Comparison of ENCODE assay signal across 15 cellular contexts in genomic region chr17:56831364-56832095, GRCh38. TPM values are rescaled to one million over a fixed set of nuclear protein-coding genes. Genes with fewer than 3 reads are reported as not detected.
DNase-seq lines count a peak whose midpoint lies in the region; ATAC-seq and TF ChIP-seq lines count a peak whose summit lies in the region.
"Had no signal": no experiment of that assay in that cellular context is flagged by ENCODE, and none has a peak within 500 bp of the region (broad histone marks: within the 10 kb centered on the region; RNA-seq: fewer than 3 reads in every experiment).

No MANE protein-coding gene starts in this region.

- DNase-seq in activated naive CD8-positive, alpha-beta T cell treated with anti-CD3 and anti-CD28 coated beads for 36 hours, result no peak
- no peak for DNase-seq in activated naive CD8-positive, alpha-beta T cell treated with anti-CD3 and anti-CD28 coated beads, Interleukin-2, amount 10 ng/mL, durations not matched to agents 7 days and 5 days
- DNase-seq in renal cortical epithelial cell (ENCODE audit: low read depth), result peak; percentile 12
- DNase-seq in MM.1S, result no peak
- DNase-seq in posterior cingulate gyrus, result no peak
- DNase-seq: BE2C, colonic mucosa, DMS79 treated with DMSO at 0.1 percent for 48 hours, gastrocnemius medialis, lower lobe of right lung, MV-4-11, NCI-H2029 treated with DMSO at 0.1 percent for 48 hours had no signal

- H3K4me1 Mint-ChIP-seq in activated naive CD8-positive, alpha-beta T cell (ENCODE audit: low read depth), result peaks cover 48% of the 10 kb centered on the region
- H3K4me1 Mint-ChIP-seq in activated naive CD8-positive, alpha-beta T cell treated with anti-CD3 and anti-CD28 coated beads for 36 hours, result peaks cover 34% of the 10 kb centered on the region
- H3K4me1 Mint-ChIP-seq in IgD-negative memory B cell, result peaks cover 27 to 32% (median 27%) of the 10 kb centered on the region in 3 donors
- peaks cover 29% of the 10 kb centered on the region for H3K4me1 Mint-ChIP-seq in activated naive CD8-positive, alpha-beta T cell treated with anti-CD3 and anti-CD28 coated beads, Interleukin-2, amount 10 ng/mL, durations not matched to agents 7 days and 5 days

- H3K9me2 ChIP-seq in MM.1S (replicated peaks; ENCODE audit: insufficient read depth, low read length), result no peaks in the 10 kb centered on the region

- H3K9me3 ChIP-seq in MM.1S (replicated peaks; ENCODE audit: insufficient read depth, low read length), result no peaks in the 10 kb centered on the region
- H3K9me3 ChIP-seq: colonic mucosa, gastrocnemius medialis, lower lobe of right lung had no signal

- intact Hi-C loops in posterior cingulate gyrus (cut with DNase I), result loop anchor here (5.0 kb wide), 1 partner anchor 131 kb away; the partner anchor contains the start of gene COIL

- no peaks in the 10 kb centered on the region for H3K9me3 Mint-ChIP-seq in activated naive CD8-positive, alpha-beta T cell (ENCODE audit: low read depth)
- H3K9me3 Mint-ChIP-seq in activated naive CD8-positive, alpha-beta T cell treated with anti-CD3 and anti-CD28 coated beads for 36 hours, result no peaks in the 10 kb centered on the region
- no peaks in the 10 kb centered on the region for H3K9me3 Mint-ChIP-seq in IgD-negative memory B cell
- H3K9me3 Mint-ChIP-seq in activated naive CD8-positive, alpha-beta T cell treated with anti-CD3 and anti-CD28 coated beads, Interleukin-2, amount 10 ng/mL, durations not matched to agents 7 days and 5 days, result no peaks in the 10 kb centered on the region

- peaks cover 5% of the 10 kb centered on the region for H3K36me3 Mint-ChIP-seq in activated naive CD8-positive, alpha-beta T cell
- peaks cover 24% of the 10 kb centered on the region for H3K36me3 Mint-ChIP-seq in activated naive CD8-positive, alpha-beta T cell treated with anti-CD3 and anti-CD28 coated beads for 36 hours
- H3K36me3 Mint-ChIP-seq in IgD-negative memory B cell, result peaks cover 2% of the 10 kb centered on the region
- peaks cover 20% of the 10 kb centered on the region for H3K36me3 Mint-ChIP-seq in activated naive CD8-positive, alpha-beta T cell treated with anti-CD3 and anti-CD28 coated beads, Interleukin-2, amount 10 ng/mL, durations not matched to agents 7 days and 5 days

- no peaks in the 10 kb centered on the region for H4K20me1 ChIP-seq in MM.1S (ENCODE audit: insufficient read depth, low read length)

- TF ChIP-seq CTCF in MM.1S (IDR thresholded peaks at IDR 0.05; ENCODE audit: low read length), result no peak

- H2AFZ ChIP-seq in MM.1S (ENCODE audit: low read length), result no peak overlapping the region

- no peak overlapping the region for H3K4me2 ChIP-seq in MM.1S (ENCODE audit: low read depth, low read length)

- no peak overlapping the region for H3K9ac ChIP-seq in MM.1S (ENCODE audit: low read length)

- H3K4me1 ChIP-seq in MM.1S (ENCODE audit: low read length), result peaks cover 7% of the 10 kb centered on the region
- H3K4me1 ChIP-seq: BE2C had no signal

- no peak overlapping the region for H3K27ac Mint-ChIP-seq in activated naive CD8-positive, alpha-beta T cell
- no peak overlapping the region for H3K27ac Mint-ChIP-seq in activated naive CD8-positive, alpha-beta T cell treated with anti-CD3 and anti-CD28 coated beads for 36 hours
- H3K27ac Mint-ChIP-seq in IgD-negative memory B cell, result peak overlapping the region; percentile 63 to 86 (median 83)
- H3K27ac Mint-ChIP-seq in activated naive CD8-positive, alpha-beta T cell treated with anti-CD3 and anti-CD28 coated beads, Interleukin-2, amount 10 ng/mL, durations not matched to agents 7 days and 5 days, result no peak overlapping the region

- H3K27ac ChIP-seq in MM.1S (ENCODE audit: low read length), result no peak overlapping the region
- H3K27ac ChIP-seq: gastrocnemius medialis, lower lobe of right lung had no signal

- ATAC-seq in activated naive CD8-positive, alpha-beta T cell treated with anti-CD3 and anti-CD28 coated beads, Interleukin-2, amount 10 ng/mL, durations not matched to agents 7 days and 5 days (ENCODE audit: low read depth), result no peak
- no peak for ATAC-seq in HG02571 (IDR thresholded peaks at IDR 0.05; ENCODE audit: unreplicated experiment)
- ATAC-seq: gastrocnemius medialis, lower lobe of right lung had no signal

- POLR2A ChIA-PET in activated naive CD8-positive, alpha-beta T cell treated with anti-CD3 and anti-CD28 coated beads, Interleukin-2, amount 10 ng/mL, durations not matched to agents 7 days and 5 days (lab: Charles Lee), result no interaction called here

- H3F3A ChIP-seq in MM.1S (ENCODE audit: insufficient read depth, low read length), result peaks cover 21% of the 10 kb centered on the region; the same call in 1 of the 2 replicates

- no peaks in the 10 kb centered on the region for H3K27me3 Mint-ChIP-seq in activated naive CD8-positive, alpha-beta T cell
- H3K27me3 Mint-ChIP-seq in activated naive CD8-positive, alpha-beta T cell treated with anti-CD3 and anti-CD28 coated beads for 36 hours, result no peaks in the 10 kb centered on the region
- H3K27me3 Mint-ChIP-seq in IgD-negative memory B cell, result no peaks in the 10 kb centered on the region
- no peaks in the 10 kb centered on the region for H3K27me3 Mint-ChIP-seq in activated naive CD8-positive, alpha-beta T cell treated with anti-CD3 and anti-CD28 coated beads, Interleukin-2, amount 10 ng/mL, durations not matched to agents 7 days and 5 days

- no peak overlapping the region for H3K4me3 ChIP-seq in MM.1S (ENCODE audit: low read length)

- no peaks in the 10 kb centered on the region for H3K27me3 ChIP-seq in MM.1S (replicated peaks; ENCODE audit: insufficient read depth, low read length)
- H3K27me3 ChIP-seq: colonic mucosa had no signal

- H3K4me3 Mint-ChIP-seq in activated naive CD8-positive, alpha-beta T cell, result peak overlapping the region; percentile 89
- H3K4me3 Mint-ChIP-seq in activated naive CD8-positive, alpha-beta T cell treated with anti-CD3 and anti-CD28 coated beads for 36 hours, result no peak overlapping the region
- peak overlapping the region in 2 of 4 donors; percentile 25 to 99 for H3K4me3 Mint-ChIP-seq in IgD-negative memory B cell
- H3K4me3 Mint-ChIP-seq in activated naive CD8-positive, alpha-beta T cell treated with anti-CD3 and anti-CD28 coated beads, Interleukin-2, amount 10 ng/mL, durations not matched to agents 7 days and 5 days, result peak overlapping the region; percentile 96

- H3K36me3 ChIP-seq in MM.1S (replicated peaks; ENCODE audit: insufficient read depth, low read length), result no peaks in the 10 kb centered on the region
- H3K36me3 ChIP-seq: BE2C, colonic mucosa, gastrocnemius medialis, lower lobe of right lung had no signal

- peaks cover 62% of the 10 kb centered on the region for H3K79me2 ChIP-seq in MM.1S (ENCODE audit: low read length)

RNA-seq across cellular contexts. Expression of gene C17orf67, which starts 2.2 kb away (rescaled TPM):
- total RNA-seq in activated naive CD8-positive, alpha-beta T cell treated with anti-CD3 and anti-CD28 coated beads for 36 hours, result 1 to 10 TPM; 1.5 TPM
- polyA plus RNA-seq in IgD-negative memory B cell, result 2.1 TPM
- 1 to 10 TPM; 5.1 to 5.4 TPM for total RNA-seq in activated naive CD8-positive, alpha-beta T cell treated with anti-CD3 and anti-CD28 coated beads, Interleukin-2, amount 10 ng/mL, durations not matched to agents 7 days and 5 days
- 0.30 and 0.35 TPM in 2 replicates for total RNA-seq in renal cortical epithelial cell

RNA-seq across cellular contexts. Expression of gene DGKE, which starts 2.4 kb away (rescaled TPM):
- total RNA-seq in activated naive CD8-positive, alpha-beta T cell treated with anti-CD3 and anti-CD28 coated beads for 36 hours, result 10 to 100 TPM; 25.8 to 27.1 TPM
- 6.2 TPM for polyA plus RNA-seq in IgD-negative memory B cell
- 10 to 100 TPM; 30.0 to 30.9 TPM for total RNA-seq in activated naive CD8-positive, alpha-beta T cell treated with anti-CD3 and anti-CD28 coated beads, Interleukin-2, amount 10 ng/mL, durations not matched to agents 7 days and 5 days
- 5.4 and 6.4 TPM in 2 replicates for total RNA-seq in renal cortical epithelial cell

Comparison
In these comparisons a context has a peak if more than half of its experiments do, and no peak if none do; other contexts are left out.
1. H3K27ac Mint-ChIP-seq: peak in IgD-negative memory B cell (3 of 3); none in activated naive CD8-positive, alpha-beta T cell (single experiment), activated naive CD8-positive, alpha-beta T cell treated with anti-CD3 and anti-CD28 coated beads for 36 hours (single experiment) and activated naive CD8-positive, alpha-beta T cell treated with anti-CD3 and anti-CD28 coated beads, Interleukin-2, amount 10 ng/mL, durations not matched to agents 7 days and 5 days (single experiment).